ENCODE assay signal across 33 cellular contexts in the genomic region with DNA sequence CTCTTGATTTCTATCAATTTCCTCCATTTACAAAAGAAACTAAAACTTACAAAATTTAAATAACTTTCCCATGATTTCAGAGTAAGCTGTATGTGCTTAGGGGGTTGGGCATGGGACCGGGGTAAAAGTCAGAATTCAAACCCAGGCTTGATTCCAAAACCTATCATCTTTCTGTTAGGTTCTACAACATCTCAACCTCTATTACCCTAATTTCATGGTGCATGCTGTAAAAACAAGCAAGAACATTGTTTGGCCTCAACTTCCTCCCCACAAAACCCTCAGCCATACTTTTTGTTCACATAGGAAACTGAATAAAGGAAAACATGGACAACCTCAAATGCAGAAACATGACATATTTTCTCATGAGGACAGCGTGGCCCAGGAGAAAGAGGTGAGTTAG.
"Had no signal": no experiment of that assay in that cellular context is flagged by ENCODE, and none has a peak within 500 bp of the region (broad histone marks: within the 10 kb centered on the region; RNA-seq: fewer than 3 reads in every experiment).

No MANE protein-coding gene starts in this region.

- H3K4me3 Mint-ChIP-seq: activated B cell treated with CpG ODN at 0.5 μM for 24 hours; activated CD4-positive, alpha-beta memory T cell treated with anti-CD3 and anti-CD28 coated beads for 36 hours; activated naive CD8-positive, alpha-beta T cell; activated T-cell treated with anti-CD3 and anti-CD28 coated beads, Interleukin-2, amount 50 U/mL, for 4 hours; activated T-helper 17 cell treated with anti-CD3 and anti-CD28 coated beads, Interleukin-2, amount 50 U/mL, for 72 hours; brain; T-helper 17 cell; T-helper 2 cell treated with Interferon-gamma antibody and Interleukin-4, amounts not matched to agents 5 μg/mL and 100 μg/mL, for 36 hours had no signal

- H3K9me3 Mint-ChIP-seq: activated B cell treated with CpG ODN at 0.5 μM for 24 hours; activated CD4-positive, alpha-beta memory T cell treated with anti-CD3 and anti-CD28 coated beads for 36 hours; activated T-cell treated with anti-CD3 and anti-CD28 coated beads, Interleukin-2, amount 50 U/mL, for 4 hours; activated T-helper 17 cell treated with anti-CD3 and anti-CD28 coated beads, Interleukin-2, amount 50 U/mL, for 72 hours; brain; T-helper 2 cell treated with Interferon-gamma antibody and Interleukin-4, amounts not matched to agents 5 μg/mL and 100 μg/mL, for 36 hours had no signal

- H3K4me3 ChIP-seq: breast epithelium, cardiac muscle cell, colonic mucosa, gastroesophageal sphincter, heart right ventricle had no signal

- H3K36me3 ChIP-seq: breast epithelium, cardiac muscle cell, colonic mucosa, gastroesophageal sphincter, heart right ventricle, WERI-Rb-1 had no signal

- H3K27ac ChIP-seq: breast epithelium, cardiac muscle cell, colonic mucosa, gastroesophageal sphincter, heart right ventricle, WERI-Rb-1 had no signal

- H3K27me3 ChIP-seq: breast epithelium, colonic mucosa, gastroesophageal sphincter had no signal

- H3K36me3 Mint-ChIP-seq: activated CD4-positive, alpha-beta memory T cell treated with anti-CD3 and anti-CD28 coated beads for 36 hours; activated naive CD8-positive, alpha-beta T cell; brain had no signal

- ATAC-seq: activated CD4-positive, CD25-positive, alpha-beta regulatory T cell treated with anti-CD3 and anti-CD28 coated beads, Interleukin-2, amount 50 U/mL, for 24 hours; activated T-cell treated with anti-CD3 and anti-CD28 coated beads, Interleukin-2, amount 50 U/mL, for 4 hours; activated T-helper 17 cell treated with anti-CD3 and anti-CD28 coated beads, Interleukin-2, amount 50 U/mL, for 72 hours; esophagus mucosa; gastroesophageal sphincter; heart right ventricle; T-helper 17 cell had no signal

- FAIRE-seq: astrocyte, endometrium, endothelial cell of umbilical vein had no signal

- H3K27ac Mint-ChIP-seq: activated B cell treated with CpG ODN at 0.5 μM for 24 hours; activated CD4-positive, alpha-beta memory T cell treated with anti-CD3 and anti-CD28 coated beads for 36 hours; activated naive CD8-positive, alpha-beta T cell; activated T-helper 17 cell treated with anti-CD3 and anti-CD28 coated beads, Interleukin-2, amount 50 U/mL, for 72 hours; brain; T-helper 17 cell; T-helper 2 cell treated with Interferon-gamma antibody and Interleukin-4, amounts not matched to agents 5 μg/mL and 100 μg/mL, for 36 hours had no signal

- H3K9me3 ChIP-seq: breast epithelium, colonic mucosa, gastroesophageal sphincter, heart right ventricle had no signal

- H3K4me1 ChIP-seq: breast epithelium, colonic mucosa, gastroesophageal sphincter, heart right ventricle had no signal

- H3K4me1 Mint-ChIP-seq: activated B cell treated with CpG ODN at 0.5 μM for 24 hours; activated T-helper 17 cell treated with anti-CD3 and anti-CD28 coated beads, Interleukin-2, amount 50 U/mL, for 72 hours; brain; T-helper 17 cell had no signal

- DNase-seq: activated B cell treated with CpG ODN at 0.5 μM for 24 hours; activated CD4-positive, alpha-beta memory T cell treated with anti-CD3 and anti-CD28 coated beads for 36 hours; activated CD4-positive, alpha-beta T cell treated with anti-CD3 and anti-CD28 coated beads for 48 hours; activated CD4-positive, alpha-beta T cell treated with anti-CD3 and anti-CD28 coated beads, Interleukin-2, amount 50 U/mL, for 1 hour; activated effector memory CD4-positive, alpha-beta T cell treated with Interleukin-2 at 50 U/mL for 16 hours; activated gamma-delta T cell treated with Interleukin-2 at 50 U/mL for 16 hours; activated naive CD4-positive, alpha-beta T cell treated with anti-CD3 and anti-CD28 coated beads, Interleukin-2, amount 50 U/mL, for 16 hours; activated naive CD4-positive, alpha-beta T cell treated with Interleukin-2 at 50 U/mL for 16 hours; activated T-cell treated with anti-CD3 and anti-CD28 coated beads, Interleukin-2, amount 50 U/mL, for 4 hours; amniotic stem cell; anterior cingulate cortex; central memory CD4-positive, alpha-beta T cell; cerebellar nuclear complex; colonic mucosa; effector CD8-positive, alpha-beta T cell; foreskin melanocyte; heart right ventricle; T-helper 1 cell; T-helper 17 cell; T1000; WERI-Rb-1 had no signal
